ENCODE assay signal across 23 cellular contexts in genomic region chr5:170636206-170636605, GRCh38.
"Had no signal": no experiment of that assay in that cellular context is flagged by ENCODE, and none has a peak within 500 bp of the region (broad histone marks: within the 10 kb centered on the region; RNA-seq: fewer than 3 reads in every experiment).

No MANE protein-coding gene starts in this region.

- H3K4me1 ChIP-seq: foreskin keratinocyte had no signal

- DNase-seq: activated CD8-positive, alpha-beta T cell treated with anti-CD3 and anti-CD28 coated beads, Interleukin-2, amount 10 ng/mL, durations not matched to agents 7 days and 5 days; activated gamma-delta T cell; activated naive CD4-positive, alpha-beta T cell treated with anti-CD3 and anti-CD28 coated beads, Interleukin-2, amount 10 ng/mL, durations not matched to agents 7 days and 5 days; activated naive CD8-positive, alpha-beta T cell treated with anti-CD3 and anti-CD28 coated beads, Interleukin-2, amount 10 ng/mL, durations not matched to agents 7 days and 5 days; cerebellar nuclear complex; cortex of kidney; foreskin keratinocyte; heart left ventricle; lower lobe of right lung; mesendoderm; mucosa of descending colon; SK-N-SH; stimulated activated naive CD4-positive, alpha-beta T cell; SW 1271; T-helper 17 cell; T1000; WERI-Rb-1 had no signal

- H3K9me3 ChIP-seq: ascending aorta, esophagus muscularis mucosa, heart left ventricle, lower lobe of right lung, mucosa of descending colon, SK-N-SH, suprapubic skin, tibial artery had no signal

- H3K4me2 ChIP-seq: SK-N-SH had no signal

- H3K27me3 ChIP-seq: ascending aorta, heart left ventricle, suprapubic skin had no signal

- H3K9me2 ChIP-seq: SK-N-SH had no signal

- H3K4me3 ChIP-seq: ascending aorta, cardiac muscle cell, esophagus muscularis mucosa, heart left ventricle, lower lobe of right lung, mucosa of descending colon, suprapubic skin, tibial artery had no signal

- H3K27ac ChIP-seq: ascending aorta, cardiac muscle cell, esophagus muscularis mucosa, foreskin keratinocyte, heart left ventricle, lower lobe of right lung, suprapubic skin, tibial artery, WERI-Rb-1 had no signal

- ATAC-seq: activated CD8-positive, alpha-beta T cell treated with anti-CD3 and anti-CD28 coated beads, Interleukin-2, amount 10 ng/mL, durations not matched to agents 7 days and 5 days; foreskin keratinocyte; left lobe of liver; lower lobe of right lung; mucosa of descending colon; T-helper 17 cell had no signal

- H3K36me3 ChIP-seq: ascending aorta, cardiac muscle cell, esophagus muscularis mucosa, heart left ventricle, lower lobe of right lung, suprapubic skin, tibial artery, WERI-Rb-1 had no signal
